Comparison of ENCODE assay signal across 8 cellular contexts in genomic region chr10:116287906-116288501, GRCh38. TPM values are rescaled to one million over a fixed set of nuclear protein-coding genes. Genes with fewer than 3 reads are reported as not detected.
DNase-seq lines count a peak whose midpoint lies in the region; ATAC-seq, FAIRE-seq and TF ChIP-seq lines count a peak whose summit lies in the region.

No MANE protein-coding gene starts in this region.

- TF ChIP-seq CTCF in GM13976 (IDR thresholded peaks at IDR 0.05; ENCODE audit: borderline replicate concordance, control extremely low read depth, extremely low read depth, insufficient read depth, missing control alignments) (peak; percentile 38), K562 (IDR thresholded peaks at IDR 0.05 in 2 of 3, conservative IDR thresholded peaks at IDR 0.05 in 1 of 3; ENCODE audit: insufficient read depth in 2 of 3, low read depth in 1 of 3, low read length in 3 of 3) (peak in 2 of 3 experiments; percentile 40 to 54; a peak in 3 of 6 replicates), kidney epithelial cell (IDR thresholded peaks at IDR 0.05; ENCODE audit: insufficient read depth, low read length, poor library complexity, severe bottlenecking) (peak; percentile 67), vagina (IDR thresholded peaks at IDR 0.05) (peak; percentile 35 to 64 (median 63))

- CTCF ChIA-PET in K562 (lab: Yijun Ruan, JAX; ENCODE audit: low intra/inter-chr PET ratio) = no interaction called here

- H3K9ac ChIP-seq in K562 (ENCODE audit: insufficient read depth in 1 of 2, low read depth in 2 of 2, low read length in 2 of 2) = no peak overlapping the region

- no peaks in the 10 kb centered on the region for H3K9me1 ChIP-seq in K562 (ENCODE audit: control insufficient read depth, insufficient read depth, low read length)

- no peaks in the 10 kb centered on the region for H3K4me1 ChIP-seq in K562 (replicated peaks in 1 of 2; ENCODE audit: control insufficient read depth in 2 of 2, insufficient read depth in 2 of 2, low read length in 2 of 2)
- no peaks in the 10 kb centered on the region for H3K4me1 ChIP-seq in vagina

- TF ChIP-seq POLR2A in K562 (conservative IDR thresholded peaks at IDR 0.05) = no peak
- TF ChIP-seq POLR2A in vagina (IDR thresholded peaks at IDR 0.05) = no peak

- POLR2A ChIA-PET in K562 (lab: Yijun Ruan, JAX) = no interaction called here

- no peaks in the 10 kb centered on the region for H3K36me3 ChIP-seq in K562 (ENCODE audit: control insufficient read depth, insufficient read depth, low read length)
- H3K36me3 ChIP-seq in kidney epithelial cell (ENCODE audit: control insufficient read depth, insufficient read depth, low read length) = no peaks in the 10 kb centered on the region
- H3K36me3 ChIP-seq in vagina = no peaks in the 10 kb centered on the region

- DNase-seq in A172 (ENCODE audit: low spot score) (peak; percentile 43), GM13976 (ENCODE audit: low spot score) (peak; percentile 38), NCI-H2171 (lab: John Stamatoyannopoulos, UW) (peak; percentile 36), K562 (ENCODE audit: extremely low read depth in 1 of 4, low spot score in 3 of 4) (peak in 1 of 4 experiments; percentile 16), kidney epithelial cell (ENCODE audit: low read depth) (no peak), vagina (ENCODE audit: extremely low spot score in 2 of 2) (no peak)
- no peak for DNase-seq in stimulated activated CD4-positive, alpha-beta T cell treated with anti-CD3 and anti-CD28 coated beads, Interleukin-12 subunit alpha, Interleukin-12 subunit beta, amount 100 ng/mL, for 4 hours

- no peak overlapping the region for H3K4me2 ChIP-seq in K562 (ENCODE audit: insufficient read depth, low read length)

- H3K9me3 ChIP-seq in K562 (replicated peaks; ENCODE audit: control insufficient read depth, insufficient read depth, low read depth, low read length) = no peaks in the 10 kb centered on the region
- H3K9me3 ChIP-seq in vagina = no peaks in the 10 kb centered on the region

- no peak overlapping the region for H3K4me3 ChIP-seq in K562
- no peak overlapping the region for H3K4me3 ChIP-seq in kidney epithelial cell (ENCODE audit: low read depth, low read length)
- H3K4me3 ChIP-seq in vagina = no peak overlapping the region

- WGBS in K562 (ENCODE audit: insufficient coverage, low coverage, missing lambda C conversion rate) = 0% methylated on average over 1 of the region's 1 CpG

- no peak overlapping the region for H3K27ac ChIP-seq in K562 (ENCODE audit: extremely low read depth, low read depth, low read length)
- H3K27ac ChIP-seq in vagina = no peak overlapping the region

- TF ChIP-seq EP300 in K562 (IDR thresholded peaks at IDR 0.05; ENCODE audit: low read length) = no peak

- no peaks in the 10 kb centered on the region for H3K79me2 ChIP-seq in K562 (ENCODE audit: control insufficient read depth, insufficient read depth, low read length)

- H3K27me3 ChIP-seq in K562 (ENCODE audit: control insufficient read depth in 2 of 2, insufficient read depth in 2 of 2, low read length in 2 of 2) = no peaks in the 10 kb centered on the region
- no peaks in the 10 kb centered on the region for H3K27me3 ChIP-seq in kidney epithelial cell (ENCODE audit: control insufficient read depth, insufficient read depth, low read length)
- H3K27me3 ChIP-seq in vagina = no peaks in the 10 kb centered on the region

- peak; percentile 31 to 49; a peak in 3 of 4 replicates for TF ChIP-seq RAD21 in K562 (CRISPR knock-in tag; conservative IDR thresholded peaks at IDR 0.05 in 1 of 2, IDR thresholded peaks at IDR 0.05 in 1 of 2)

- no peak overlapping the region for H2AFZ ChIP-seq in K562 (ENCODE audit: low read depth, low read length)

- intact Hi-C loops in K562 (cut with micrococcal nuclease) = loop anchor here (5.0 kb wide), 1 partner anchor 931 kb away; no protein-coding TSS in a partner anchor
- intact Hi-C loops in vagina (cut with DNase I) = loop anchor here (5.0 kb wide), 1 partner anchor 491 kb away; no protein-coding TSS in a partner anchor

- ATAC-seq in K562 = no peak
- no peak for ATAC-seq in GM21526 (IDR thresholded peaks at IDR 0.05; ENCODE audit: low FRiP score, unreplicated experiment)

- FAIRE-seq in K562 (lab: Jason Lieb, UNC) = no peak

- no peaks in the 10 kb centered on the region for H4K20me1 ChIP-seq in K562 (replicated peaks; ENCODE audit: control insufficient read depth, insufficient read depth, low read length)

- no TSS peak for BruUV-seq in K562 (replicated peaks; lab: Mats Ljungman, UMichigan)

- in situ Hi-C loops in GM13976 (cut with MboI; ENCODE audit: low sequenced_read_pairs, unreplicated experiment) = no loop called here
- in situ Hi-C loops in K562 (cut with MboI) = no loop called here

TF ChIP-seq in K562, 482 proteins besides CTCF, POLR2A, EP300 and RAD21:
- TF ChIP-seq ZNF586 (CRISPR knock-in tag; conservative IDR thresholded peaks at IDR 0.05) = no peak
- no peak for TF ChIP-seq TRIM24 (IDR thresholded peaks at IDR 0.05)
- no peak for TF ChIP-seq FOXJ3 (CRISPR knock-in tag; IDR thresholded peaks at IDR 0.05)
- no peak for TF ChIP-seq MEF2D (tag; conservative IDR thresholded peaks at IDR 0.05; ENCODE audit: low read depth)
- no peak for TF ChIP-seq TEAD1 (CRISPR knock-in tag; IDR thresholded peaks at IDR 0.05)
- TF ChIP-seq ZNF511 (CRISPR knock-in tag; IDR thresholded peaks at IDR 0.05) = no peak
- TF ChIP-seq ETV1 (tag; conservative IDR thresholded peaks at IDR 0.05; ENCODE audit: low read depth) = no peak
- TF ChIP-seq PCBP2 (IDR thresholded peaks at IDR 0.05; ENCODE audit: low read depth, low read length, poor library complexity, severe bottlenecking) = no peak

RNA-seq across cellular contexts. Expression of gene GFRA1, which starts 15.0 kb away (rescaled TPM):
- 21.3 and 38.0 TPM in 2 replicates for total RNA-seq in A172 (2014; rRNA removed; shearing (Covaris generic))
- not detected in 2 replicates for total RNA-seq in K562 (2011; cell fraction: chromatin; rRNA removed; ENCODE audit: low replicate concordance)
- total RNA-seq in K562 (2011; cell fraction: nucleolus; rRNA removed) = not detected in 2 replicates
- not detected in 2 replicates for total RNA-seq in K562 (2011; cell fraction: nucleoplasm; rRNA removed)
- total RNA-seq in K562 (2014; rRNA removed) (not detected in 2 replicates), K562 (2014; rRNA removed; fragmentation: Illumina TruSeq; extraction: Trizol) (not detected in 2 replicates), K562 (2015; rRNA removed; fragmentation: Illumina TruSeq; extraction: Trizol) (not detected in 2 replicates), K562 (2021) (0.04 TPM in 2 replicates), kidney epithelial cell (1.6 and 1.7 TPM in 2 replicates), vagina (57.7 TPM)
- polyA plus RNA-seq in K562 (2011; rRNA removed) (not detected in 2 replicates), K562 (2014; fragmentation: Illumina TruSeq; extraction: Trizol) (not detected in 2 replicates), K562 (2014; fragmentation: Nextera tagmentation; extraction: Ambion mirVana) (not detected), K562 (2014; rRNA removed) (not detected in 2 replicates)
- polyA plus RNA-seq in K562 (2011; cell fraction: cytosol; rRNA removed) = not detected in 2 replicates
- not detected in 2 replicates for polyA plus RNA-seq in K562 (2011; cell fraction: nucleus; rRNA removed)
- polyA plus RNA-seq in K562 (2012) = not detected in 2 replicates
- not detected in 2 replicates for polyA minus RNA-seq in K562 (2011; rRNA and poly(A)+ RNA removed)
- not detected in 2 replicates for polyA minus RNA-seq in K562 (2011; cell fraction: cytosol; rRNA and poly(A)+ RNA removed)
- not detected in 2 replicates for polyA minus RNA-seq in K562 (2011; cell fraction: nucleus; rRNA and poly(A)+ RNA removed)

RNA-seq across cellular contexts. Expression of gene CCDC172, which starts 36.2 kb away (rescaled TPM):
- total RNA-seq in A172 (2014; rRNA removed; shearing (Covaris generic)) = not detected in 2 replicates
- total RNA-seq in K562 (2011; cell fraction: chromatin; rRNA removed; ENCODE audit: low replicate concordance) = not detected in 2 replicates
- not detected in 2 replicates for total RNA-seq in K562 (2011; cell fraction: nucleolus; rRNA removed)
- total RNA-seq in K562 (2011; cell fraction: nucleoplasm; rRNA removed) = not detected in 2 replicates
- total RNA-seq in K562 (2014; rRNA removed) = not detected in 2 replicates
- not detected in 2 replicates for total RNA-seq in K562 (2014; rRNA removed; fragmentation: Illumina TruSeq; extraction: Trizol)
- total RNA-seq in K562 (2015; rRNA removed; fragmentation: Illumina TruSeq; extraction: Trizol) = not detected in 2 replicates
- not detected in 2 replicates for total RNA-seq in K562 (2021)
- not detected in 2 replicates for polyA plus RNA-seq in K562 (2011; rRNA removed)
- not detected in 2 replicates for polyA plus RNA-seq in K562 (2011; cell fraction: cytosol; rRNA removed)
- polyA plus RNA-seq in K562 (2011; cell fraction: nucleus; rRNA removed) = not detected in 2 replicates
- polyA plus RNA-seq in K562 (2012) = not detected in 2 replicates
- polyA plus RNA-seq in K562 (2014; fragmentation: Illumina TruSeq; extraction: Trizol) = not detected in 2 replicates
- polyA plus RNA-seq in K562 (2014; fragmentation: Nextera tagmentation; extraction: Ambion mirVana) = not detected
- not detected in 2 replicates for polyA plus RNA-seq in K562 (2014; rRNA removed)
- not detected in 2 replicates for polyA minus RNA-seq in K562 (2011; rRNA and poly(A)+ RNA removed)
- not detected in 2 replicates for polyA minus RNA-seq in K562 (2011; cell fraction: cytosol; rRNA and poly(A)+ RNA removed)
- not detected in 2 replicates for polyA minus RNA-seq in K562 (2011; cell fraction: nucleus; rRNA and poly(A)+ RNA removed)
- not detected in 2 replicates for total RNA-seq in kidney epithelial cell
- total RNA-seq in vagina = not detected

Comparison
In these comparisons a context has a peak if more than half of its experiments do, and no peak if none do; other contexts are left out.
1. DNase-seq: peak in A172 (single experiment), GM13976 (single experiment) and NCI-H2171 (single experiment); none in kidney epithelial cell (single experiment), vagina (0 of 2) and stimulated activated CD4-positive, alpha-beta T cell treated with anti-CD3 and anti-CD28 coated beads, Interleukin-12 subunit alpha, Interleukin-12 subunit beta, amount 100 ng/mL, for 4 hours (single experiment).
2. Peak in every context shown above with its lines, with median percentiles within 50 percentile points of each other: CTCF ChIP-seq.